ENCODE assay signal across 1 cellular context in genomic region chr16:87404764-87405625, GRCh38.
TF ChIP-seq lines count a peak whose summit lies in the region.

No MANE protein-coding gene starts in this region.

TF ChIP-seq in WTC11, 78 proteins besides CTCF, POLR2A, EP300 and RAD21 (continued from another document):
- TF ChIP-seq STAT6 (CRISPR knock-in tag; conservative IDR thresholded peaks at IDR 0.05; ENCODE audit: low read depth) = no peak
- TF ChIP-seq ZMAT4 (CRISPR knock-in tag; IDR thresholded peaks at IDR 0.05) = no peak
- no peak for TF ChIP-seq MYBL2 (CRISPR knock-in tag; IDR thresholded peaks at IDR 0.05)
- no peak for TF ChIP-seq PRRX2 (CRISPR knock-in tag; IDR thresholded peaks at IDR 0.05)
